Comparison of ENCODE assay signal across 11 cellular contexts in the genomic region with DNA sequence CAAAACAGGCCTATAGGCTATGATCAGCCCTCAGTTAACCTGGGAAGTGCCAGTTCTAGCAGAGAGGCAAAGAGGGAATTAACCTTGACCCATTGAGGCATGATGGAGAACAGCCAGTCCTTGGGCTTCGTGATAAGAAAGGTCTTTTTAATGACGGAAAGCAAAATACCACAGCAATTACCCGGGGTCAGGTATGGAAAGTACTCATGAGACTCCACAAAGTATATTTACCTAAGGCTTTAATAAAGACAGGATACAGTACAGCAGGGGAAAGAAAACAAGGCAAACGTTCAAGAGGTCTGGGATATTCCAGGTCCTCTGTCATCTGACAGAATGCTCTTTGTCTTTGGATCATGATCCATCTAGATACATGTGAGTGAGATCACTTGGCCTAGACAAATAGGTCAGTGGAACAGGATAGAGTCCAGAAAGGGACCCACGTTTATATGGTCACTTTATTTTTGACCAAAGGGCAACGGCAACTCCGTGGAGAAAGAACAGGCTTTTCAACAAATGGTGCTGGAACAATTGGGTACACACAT. TPM values are rescaled to one million over a fixed set of nuclear protein-coding genes. Genes with fewer than 3 reads are reported as not detected.
A peak's percentile ranks its signal among the peaks of the same experiment; 100 is the strongest.
DNase-seq lines count a peak whose midpoint lies in the region; ATAC-seq, FAIRE-seq and TF ChIP-seq lines count a peak whose summit lies in the region.
"Had no signal": no experiment of that assay in that cellular context is flagged by ENCODE, and none has a peak within 500 bp of the region (broad histone marks: within the 10 kb centered on the region; RNA-seq: fewer than 3 reads in every experiment).

No MANE protein-coding gene starts in this region.

- no peaks in the 10 kb centered on the region for H3K27me3 ChIP-seq in suprapubic skin
- H3K27me3 ChIP-seq: esophagus muscularis mucosa had no signal

- H3K36me3 Mint-ChIP-seq in activated CD8-positive, alpha-beta T cell treated with anti-CD3 and anti-CD28 coated beads for 36 hours (ENCODE audit: low read depth), result no peaks in the 10 kb centered on the region

- peaks cover 39% of the 10 kb centered on the region for H3K4me1 Mint-ChIP-seq in activated CD8-positive, alpha-beta T cell treated with anti-CD3 and anti-CD28 coated beads for 36 hours (ENCODE audit: low read depth)

- TF ChIP-seq CTCF in suprapubic skin (IDR thresholded peaks at IDR 0.05), result no peak
- no peak for TF ChIP-seq CTCF in activated CD8-positive, alpha-beta T cell treated with anti-CD3 and anti-CD28 coated beads for 36 hours (IDR thresholded peaks at IDR 0.05)

- ATAC-seq in activated CD8-positive, alpha-beta T cell treated with anti-CD3 and anti-CD28 coated beads for 36 hours, result no peak

- no peaks in the 10 kb centered on the region for H3K36me3 ChIP-seq in suprapubic skin
- H3K36me3 ChIP-seq: esophagus muscularis mucosa had no signal

- POLR2A ChIA-PET in activated CD8-positive, alpha-beta T cell treated with anti-CD3 and anti-CD28 coated beads for 36 hours (lab: Charles Lee), result no interaction called here

- no peak for TF ChIP-seq POLR2A in suprapubic skin (IDR thresholded peaks at IDR 0.05)

- H3K4me3 Mint-ChIP-seq in activated CD8-positive, alpha-beta T cell treated with anti-CD3 and anti-CD28 coated beads for 36 hours, result no peak overlapping the region

- H3K27ac Mint-ChIP-seq in activated CD8-positive, alpha-beta T cell treated with anti-CD3 and anti-CD28 coated beads for 36 hours, result no peak overlapping the region

- no peaks in the 10 kb centered on the region for H3K27me3 Mint-ChIP-seq in activated CD8-positive, alpha-beta T cell treated with anti-CD3 and anti-CD28 coated beads for 36 hours

- DNase-seq in NCI-H1092 treated with DMSO at 0.1 percent for 48 hours (lab: John Stamatoyannopoulos, UW) (peak; percentile 23), NCI-H1092 (lab: John Stamatoyannopoulos, UW) (no peak), NCI-H526 treated with DMSO at 0.1 percent for 48 hours (lab: John Stamatoyannopoulos, UW) (peak; percentile 59), globus pallidus (ENCODE audit: low spot score) (peak; percentile 34), renal cortical epithelial cell (ENCODE audit: low read depth) (peak; percentile 47), suprapubic skin (ENCODE audit: low spot score in 2 of 2) (no peak), RCC 7860 (ENCODE audit: low spot score) (no peak)
- DNase-seq in activated CD8-positive, alpha-beta T cell treated with anti-CD3 and anti-CD28 coated beads for 36 hours, result no peak
- DNase-seq: 8988T, DND-41 had no signal

- H3K27ac ChIP-seq in suprapubic skin, result no peak overlapping the region
- H3K27ac ChIP-seq: esophagus muscularis mucosa had no signal

- no peaks in the 10 kb centered on the region for H3K9me3 Mint-ChIP-seq in activated CD8-positive, alpha-beta T cell treated with anti-CD3 and anti-CD28 coated beads for 36 hours

- TF ChIP-seq EP300 in suprapubic skin (IDR thresholded peaks at IDR 0.05), result no peak

- intact Hi-C loops in activated CD8-positive, alpha-beta T cell treated with anti-CD3 and anti-CD28 coated beads for 36 hours (cut with micrococcal nuclease), result no loop called here

- CTCF ChIA-PET in activated CD8-positive, alpha-beta T cell treated with anti-CD3 and anti-CD28 coated beads for 36 hours (lab: Charles Lee), result no interaction called here

- FAIRE-seq in RCC 7860 (lab: Jason Lieb, UNC), result no peak

- no peaks in the 10 kb centered on the region for H3K9me3 ChIP-seq in suprapubic skin
- H3K9me3 ChIP-seq: esophagus muscularis mucosa had no signal

- peaks cover 51% of the 10 kb centered on the region for H3K4me1 ChIP-seq in suprapubic skin

- WGBS in suprapubic skin, result 75% methylated on average over 7 of the region's 7 CpGs

- H3K4me3 ChIP-seq in suprapubic skin, result no peak overlapping the region
- H3K4me3 ChIP-seq: esophagus muscularis mucosa had no signal

RNA-seq across cellular contexts. Expression of a gene that starts 52.2 kb away (rescaled TPM):
- total RNA-seq in renal cortical epithelial cell (3.1 and 9.1 TPM in 2 replicates), suprapubic skin (10 to 100 TPM; 35.3 to 99.2 (median 40.4) TPM)
- 10 to 100 TPM; 11.2 to 11.6 TPM for total RNA-seq in activated CD8-positive, alpha-beta T cell treated with anti-CD3 and anti-CD28 coated beads for 36 hours

Comparison
In these comparisons a context has a peak if more than half of its experiments do, and no peak if none do; other contexts are left out.
1. DNase-seq: peak in NCI-H1092 treated with DMSO at 0.1 percent for 48 hours (single experiment), NCI-H526 treated with DMSO at 0.1 percent for 48 hours (single experiment), globus pallidus (single experiment) and renal cortical epithelial cell (single experiment); none in NCI-H1092 (single experiment), suprapubic skin (0 of 2), activated CD8-positive, alpha-beta T cell treated with anti-CD3 and anti-CD28 coated beads for 36 hours (single experiment) and RCC 7860 (single experiment).